1 cellular context compared by ENCODE assay signal in the genomic region with DNA sequence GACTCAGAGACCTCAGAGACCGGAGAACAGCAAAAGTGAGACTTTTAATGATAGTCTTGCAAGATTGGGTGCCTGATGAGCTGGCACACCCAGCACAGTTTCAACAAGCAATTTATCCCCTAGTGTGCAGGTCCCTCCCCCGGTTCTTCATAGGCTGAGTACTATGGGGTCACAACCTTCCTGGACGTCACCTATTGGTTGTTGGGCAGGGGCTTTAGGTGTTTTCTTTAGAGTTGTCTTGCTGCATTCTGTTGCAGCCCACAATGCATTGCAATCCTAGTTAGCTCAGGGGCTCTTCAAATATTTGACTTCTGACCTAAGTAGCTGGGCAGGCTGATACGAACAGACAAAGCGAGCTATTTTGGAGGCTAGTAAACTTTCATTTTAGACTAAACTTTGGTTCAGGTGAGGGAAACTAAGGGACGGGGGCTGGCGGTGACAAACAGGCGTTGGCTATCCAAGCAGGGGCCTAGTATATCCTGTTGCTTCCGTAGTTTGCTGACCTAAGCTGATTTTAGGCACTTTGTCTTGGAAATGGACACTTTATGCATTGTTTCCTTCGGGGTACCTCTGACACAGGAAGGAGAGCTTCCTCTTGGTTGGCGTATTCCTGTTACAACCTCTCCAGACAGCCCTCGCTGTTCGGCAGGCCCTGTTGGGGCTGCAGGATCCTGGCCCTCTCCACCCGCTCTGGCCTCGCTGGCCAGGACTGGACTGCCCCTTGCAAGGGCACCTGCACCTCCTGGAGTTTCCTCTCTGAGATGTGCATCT.
A peak's percentile ranks its signal among the peaks of the same experiment; 100 is the strongest.
TF ChIP-seq lines count a peak whose summit lies in the region.

No MANE protein-coding gene starts in this region.

TF ChIP-seq in HepG2, 621 proteins besides CTCF, POLR2A, EP300 and RAD21 (continued from another document and continues in another):
- TF ChIP-seq TAF1 (CRISPR knock-in tag; IDR thresholded peaks at IDR 0.05) (peak; percentile 70), POLR2AphosphoS5 (IDR thresholded peaks at IDR 0.05; ENCODE audit: low read depth, low read length) (peak; percentile 98), TAF15 (IDR thresholded peaks at IDR 0.05; ENCODE audit: low read depth, low read length, poor library complexity, severe bottlenecking) (no peak), HDAC6 (IDR thresholded peaks at IDR 0.05; ENCODE audit: low read depth, low read length) (no peak), TARDBP (CRISPR knock-in tag; IDR thresholded peaks at IDR 0.05) (peak; percentile 71), CREB1 (IDR thresholded peaks at IDR 0.05) (no peak; the same call in 1 of the 2 replicates), CREB1 (CRISPR knock-in tag; IDR thresholded peaks at IDR 0.05) (peak; percentile 78), CHD2 (IDR thresholded peaks at IDR 0.05; ENCODE audit: low read depth, low read length) (no peak; the same call in 1 of the 2 replicates), ZMAT3 (CRISPR knock-in tag; conservative IDR thresholded peaks at IDR 0.05) (no peak), ARNT2 (CRISPR knock-in tag; IDR thresholded peaks at IDR 0.05; ENCODE audit: low read depth) (peak; percentile 58; the same call in 1 of the 2 replicates), ZSCAN21 (CRISPR knock-in tag; IDR thresholded peaks at IDR 0.05; ENCODE audit: borderline replicate concordance) (no peak), ASH2L (IDR thresholded peaks at IDR 0.05; ENCODE audit: insufficient read length, low read depth, low read length) (peak; percentile 79), PHF8 (CRISPR knock-in tag; IDR thresholded peaks at IDR 0.05) (peak; percentile 64), ZNF772 (CRISPR knock-in tag; IDR thresholded peaks at IDR 0.05) (no peak; the same call in 1 of the 2 replicates), MAFG (CRISPR knock-in tag; IDR thresholded peaks at IDR 0.05) (peak; percentile 43; the same call in 1 of the 2 replicates), RARG (CRISPR knock-in tag; IDR thresholded peaks at IDR 0.05; ENCODE audit: low read depth) (no peak), ZNF816 (CRISPR knock-in tag; IDR thresholded peaks at IDR 0.05; ENCODE audit: borderline replicate concordance) (peak; percentile 73; the same call in 1 of the 2 replicates), ZC3H13 (CRISPR knock-in tag; IDR thresholded peaks at IDR 0.05) (no peak; the same call in 1 of the 2 replicates), ZNF552 (CRISPR knock-in tag; IDR thresholded peaks at IDR 0.05; ENCODE audit: borderline replicate concordance) (no peak), NR2F1 (CRISPR knock-in tag; IDR thresholded peaks at IDR 0.05) (peak; percentile 15 to 77; a peak in 3 of 4 replicates), KDM3A (CRISPR knock-in tag; IDR thresholded peaks at IDR 0.05; ENCODE audit: low read depth) (no peak), ZNF891 (CRISPR knock-in tag; IDR thresholded peaks at IDR 0.05) (no peak), PITX1 (CRISPR knock-in tag; IDR thresholded peaks at IDR 0.05) (peak; percentile 77), ZNF441 (CRISPR knock-in tag; IDR thresholded peaks at IDR 0.05; ENCODE audit: borderline replicate concordance) (no peak), PAWR (CRISPR knock-in tag; IDR thresholded peaks at IDR 0.05; ENCODE audit: borderline replicate concordance) (no peak), ZZZ3 (CRISPR knock-in tag; IDR thresholded peaks at IDR 0.05; ENCODE audit: borderline replicate concordance) (no peak), ZNF768 (CRISPR knock-in tag; IDR thresholded peaks at IDR 0.05) (peak; percentile 42; the same call in 1 of the 2 replicates), FOSL2 (CRISPR knock-in tag; IDR thresholded peaks at IDR 0.05) (no peak; the same call in none of the 2 replicates), ZNF644 (CRISPR knock-in tag; IDR thresholded peaks at IDR 0.05; ENCODE audit: low read depth) (no peak), ATAD3A (CRISPR knock-in tag; IDR thresholded peaks at IDR 0.05) (no peak), MAFF (IDR thresholded peaks at IDR 0.05; ENCODE audit: low read depth, low read length) (peak; percentile 96), NFYB (CRISPR knock-in tag; IDR thresholded peaks at IDR 0.05) (peak; percentile 94), ATM (IDR thresholded peaks at IDR 0.05; ENCODE audit: borderline replicate concordance) (no peak), RBAK (CRISPR knock-in tag; IDR thresholded peaks at IDR 0.05) (no peak), ARNTL (CRISPR knock-in tag; IDR thresholded peaks at IDR 0.05) (no peak), ZNF766 (CRISPR knock-in tag; IDR thresholded peaks at IDR 0.05; ENCODE audit: borderline replicate concordance) (0 out of 2 replicates have a peak, but pooled peaks have one; percentile 15), ZFX (CRISPR knock-in tag; IDR thresholded peaks at IDR 0.05; ENCODE audit: low read depth) (peak; percentile 71), SNAPC2 (CRISPR knock-in tag; IDR thresholded peaks at IDR 0.05) (peak; percentile 23; the same call in 1 of the 2 replicates), EEA1 (CRISPR knock-in tag; IDR thresholded peaks at IDR 0.05; ENCODE audit: borderline replicate concordance) (no peak), PCBP1 (IDR thresholded peaks at IDR 0.05; ENCODE audit: borderline replicate concordance, low read depth, low read length) (no peak), SALL1 (CRISPR knock-in tag; IDR thresholded peaks at IDR 0.05) (no peak; the same call in 1 of the 2 replicates)
- TF ChIP-seq, protein P1, sequence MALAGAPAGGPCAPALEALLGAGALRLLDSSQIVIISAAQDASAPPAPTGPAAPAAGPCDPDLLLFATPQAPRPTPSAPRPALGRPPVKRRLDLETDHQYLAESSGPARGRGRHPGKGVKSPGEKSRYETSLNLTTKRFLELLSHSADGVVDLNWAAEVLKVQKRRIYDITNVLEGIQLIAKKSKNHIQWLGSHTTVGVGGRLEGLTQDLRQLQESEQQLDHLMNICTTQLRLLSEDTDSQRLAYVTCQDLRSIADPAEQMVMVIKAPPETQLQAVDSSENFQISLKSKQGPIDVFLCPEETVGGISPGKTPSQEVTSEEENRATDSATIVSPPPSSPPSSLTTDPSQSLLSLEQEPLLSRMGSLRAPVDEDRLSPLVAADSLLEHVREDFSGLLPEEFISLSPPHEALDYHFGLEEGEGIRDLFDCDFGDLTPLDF (CRISPR knock-in tag; IDR thresholded peaks at IDR 0.05) = no peak; the same call in 1 of the 2 replicates
- TF ChIP-seq, protein P2, sequence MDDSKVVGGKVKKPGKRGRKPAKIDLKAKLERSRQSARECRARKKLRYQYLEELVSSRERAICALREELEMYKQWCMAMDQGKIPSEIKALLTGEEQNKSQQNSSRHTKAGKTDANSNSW (CRISPR knock-in tag; IDR thresholded peaks at IDR 0.05; ENCODE audit: borderline replicate concordance) = no peak
- TF ChIP-seq, protein P3, sequence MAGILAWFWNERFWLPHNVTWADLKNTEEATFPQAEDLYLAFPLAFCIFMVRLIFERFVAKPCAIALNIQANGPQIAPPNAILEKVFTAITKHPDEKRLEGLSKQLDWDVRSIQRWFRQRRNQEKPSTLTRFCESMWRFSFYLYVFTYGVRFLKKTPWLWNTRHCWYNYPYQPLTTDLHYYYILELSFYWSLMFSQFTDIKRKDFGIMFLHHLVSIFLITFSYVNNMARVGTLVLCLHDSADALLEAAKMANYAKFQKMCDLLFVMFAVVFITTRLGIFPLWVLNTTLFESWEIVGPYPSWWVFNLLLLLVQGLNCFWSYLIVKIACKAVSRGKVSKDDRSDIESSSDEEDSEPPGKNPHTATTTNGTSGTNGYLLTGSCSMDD (CRISPR knock-in tag; IDR thresholded peaks at IDR 0.05) = no peak
- TF ChIP-seq, protein P4, sequence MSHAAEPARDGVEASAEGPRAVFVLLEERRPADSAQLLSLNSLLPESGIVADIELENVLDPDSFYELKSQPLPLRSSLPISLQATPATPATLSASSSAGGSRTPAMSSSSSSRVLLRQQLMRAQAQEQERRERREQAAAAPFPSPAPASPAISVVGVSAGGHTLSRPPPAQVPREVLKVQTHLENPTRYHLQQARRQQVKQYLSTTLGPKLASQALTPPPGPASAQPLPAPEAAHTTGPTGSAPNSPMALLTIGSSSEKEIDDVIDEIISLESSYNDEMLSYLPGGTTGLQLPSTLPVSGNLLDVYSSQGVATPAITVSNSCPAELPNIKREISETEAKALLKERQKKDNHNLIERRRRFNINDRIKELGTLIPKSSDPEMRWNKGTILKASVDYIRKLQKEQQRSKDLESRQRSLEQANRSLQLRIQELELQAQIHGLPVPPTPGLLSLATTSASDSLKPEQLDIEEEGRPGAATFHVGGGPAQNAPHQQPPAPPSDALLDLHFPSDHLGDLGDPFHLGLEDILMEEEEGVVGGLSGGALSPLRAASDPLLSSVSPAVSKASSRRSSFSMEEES (CRISPR knock-in tag; IDR thresholded peaks at IDR 0.05) = no peak
- TF ChIP-seq, protein P5, sequence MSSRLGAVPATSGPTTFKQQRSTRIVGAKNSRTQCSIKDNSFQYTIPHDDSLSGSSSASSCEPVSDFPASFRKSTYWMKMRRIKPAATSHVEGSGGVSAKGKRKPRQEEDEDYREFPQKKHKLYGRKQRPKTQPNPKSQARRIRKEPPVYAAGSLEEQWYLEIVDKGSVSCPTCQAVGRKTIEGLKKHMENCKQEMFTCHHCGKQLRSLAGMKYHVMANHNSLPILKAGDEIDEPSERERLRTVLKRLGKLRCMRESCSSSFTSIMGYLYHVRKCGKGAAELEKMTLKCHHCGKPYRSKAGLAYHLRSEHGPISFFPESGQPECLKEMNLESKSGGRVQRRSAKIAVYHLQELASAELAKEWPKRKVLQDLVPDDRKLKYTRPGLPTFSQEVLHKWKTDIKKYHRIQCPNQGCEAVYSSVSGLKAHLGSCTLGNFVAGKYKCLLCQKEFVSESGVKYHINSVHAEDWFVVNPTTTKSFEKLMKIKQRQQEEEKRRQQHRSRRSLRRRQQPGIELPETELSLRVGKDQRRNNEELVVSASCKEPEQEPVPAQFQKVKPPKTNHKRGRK (CRISPR knock-in tag; IDR thresholded peaks at IDR 0.05) = no peak
- TF ChIP-seq, protein P6, sequence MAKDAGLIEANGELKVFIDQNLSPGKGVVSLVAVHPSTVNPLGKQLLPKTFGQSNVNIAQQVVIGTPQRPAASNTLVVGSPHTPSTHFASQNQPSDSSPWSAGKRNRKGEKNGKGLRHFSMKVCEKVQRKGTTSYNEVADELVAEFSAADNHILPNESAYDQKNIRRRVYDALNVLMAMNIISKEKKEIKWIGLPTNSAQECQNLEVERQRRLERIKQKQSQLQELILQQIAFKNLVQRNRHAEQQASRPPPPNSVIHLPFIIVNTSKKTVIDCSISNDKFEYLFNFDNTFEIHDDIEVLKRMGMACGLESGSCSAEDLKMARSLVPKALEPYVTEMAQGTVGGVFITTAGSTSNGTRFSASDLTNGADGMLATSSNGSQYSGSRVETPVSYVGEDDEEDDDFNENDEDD (CRISPR knock-in tag; IDR thresholded peaks at IDR 0.05; ENCODE audit: borderline replicate concordance) = no peak
- TF ChIP-seq, protein P7, sequence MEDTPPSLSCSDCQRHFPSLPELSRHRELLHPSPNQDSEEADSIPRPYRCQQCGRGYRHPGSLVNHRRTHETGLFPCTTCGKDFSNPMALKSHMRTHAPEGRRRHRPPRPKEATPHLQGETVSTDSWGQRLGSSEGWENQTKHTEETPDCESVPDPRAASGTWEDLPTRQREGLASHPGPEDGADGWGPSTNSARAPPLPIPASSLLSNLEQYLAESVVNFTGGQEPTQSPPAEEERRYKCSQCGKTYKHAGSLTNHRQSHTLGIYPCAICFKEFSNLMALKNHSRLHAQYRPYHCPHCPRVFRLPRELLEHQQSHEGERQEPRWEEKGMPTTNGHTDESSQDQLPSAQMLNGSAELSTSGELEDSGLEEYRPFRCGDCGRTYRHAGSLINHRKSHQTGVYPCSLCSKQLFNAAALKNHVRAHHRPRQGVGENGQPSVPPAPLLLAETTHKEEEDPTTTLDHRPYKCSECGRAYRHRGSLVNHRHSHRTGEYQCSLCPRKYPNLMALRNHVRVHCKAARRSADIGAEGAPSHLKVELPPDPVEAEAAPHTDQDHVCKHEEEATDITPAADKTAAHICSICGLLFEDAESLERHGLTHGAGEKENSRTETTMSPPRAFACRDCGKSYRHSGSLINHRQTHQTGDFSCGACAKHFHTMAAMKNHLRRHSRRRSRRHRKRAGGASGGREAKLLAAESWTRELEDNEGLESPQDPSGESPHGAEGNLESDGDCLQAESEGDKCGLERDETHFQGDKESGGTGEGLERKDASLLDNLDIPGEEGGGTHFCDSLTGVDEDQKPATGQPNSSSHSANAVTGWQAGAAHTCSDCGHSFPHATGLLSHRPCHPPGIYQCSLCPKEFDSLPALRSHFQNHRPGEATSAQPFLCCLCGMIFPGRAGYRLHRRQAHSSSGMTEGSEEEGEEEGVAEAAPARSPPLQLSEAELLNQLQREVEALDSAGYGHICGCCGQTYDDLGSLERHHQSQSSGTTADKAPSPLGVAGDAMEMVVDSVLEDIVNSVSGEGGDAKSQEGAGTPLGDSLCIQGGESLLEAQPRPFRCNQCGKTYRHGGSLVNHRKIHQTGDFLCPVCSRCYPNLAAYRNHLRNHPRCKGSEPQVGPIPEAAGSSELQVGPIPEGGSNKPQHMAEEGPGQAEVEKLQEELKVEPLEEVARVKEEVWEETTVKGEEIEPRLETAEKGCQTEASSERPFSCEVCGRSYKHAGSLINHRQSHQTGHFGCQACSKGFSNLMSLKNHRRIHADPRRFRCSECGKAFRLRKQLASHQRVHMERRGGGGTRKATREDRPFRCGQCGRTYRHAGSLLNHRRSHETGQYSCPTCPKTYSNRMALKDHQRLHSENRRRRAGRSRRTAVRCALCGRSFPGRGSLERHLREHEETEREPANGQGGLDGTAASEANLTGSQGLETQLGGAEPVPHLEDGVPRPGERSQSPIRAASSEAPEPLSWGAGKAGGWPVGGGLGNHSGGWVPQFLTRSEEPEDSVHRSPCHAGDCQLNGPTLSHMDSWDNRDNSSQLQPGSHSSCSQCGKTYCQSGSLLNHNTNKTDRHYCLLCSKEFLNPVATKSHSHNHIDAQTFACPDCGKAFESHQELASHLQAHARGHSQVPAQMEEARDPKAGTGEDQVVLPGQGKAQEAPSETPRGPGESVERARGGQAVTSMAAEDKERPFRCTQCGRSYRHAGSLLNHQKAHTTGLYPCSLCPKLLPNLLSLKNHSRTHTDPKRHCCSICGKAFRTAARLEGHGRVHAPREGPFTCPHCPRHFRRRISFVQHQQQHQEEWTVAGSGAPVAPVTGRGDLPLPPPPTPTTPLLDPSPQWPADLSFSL (CRISPR knock-in tag; IDR thresholded peaks at IDR 0.05) = 0 out of 2 replicates have a peak, but pooled peaks have one; percentile 19
- TF ChIP-seq, protein P8, sequence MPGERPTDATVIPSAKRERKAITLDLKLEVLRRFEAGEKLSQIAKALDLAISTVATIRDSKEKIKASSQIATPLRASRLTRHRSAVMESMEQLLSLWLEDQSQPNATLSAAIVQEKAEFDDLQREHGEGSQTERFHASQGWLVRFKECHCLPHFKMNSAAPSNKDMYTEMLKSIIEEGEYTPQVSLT (CRISPR knock-in tag; IDR thresholded peaks at IDR 0.05; ENCODE audit: borderline replicate concordance, low read depth) = no peak
- TF ChIP-seq, protein P9, sequence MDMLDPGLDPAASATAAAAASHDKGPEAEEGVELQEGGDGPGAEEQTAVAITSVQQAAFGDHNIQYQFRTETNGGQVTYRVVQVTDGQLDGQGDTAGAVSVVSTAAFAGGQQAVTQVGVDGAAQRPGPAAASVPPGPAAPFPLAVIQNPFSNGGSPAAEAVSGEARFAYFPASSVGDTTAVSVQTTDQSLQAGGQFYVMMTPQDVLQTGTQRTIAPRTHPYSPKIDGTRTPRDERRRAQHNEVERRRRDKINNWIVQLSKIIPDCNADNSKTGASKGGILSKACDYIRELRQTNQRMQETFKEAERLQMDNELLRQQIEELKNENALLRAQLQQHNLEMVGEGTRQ (IDR thresholded peaks at IDR 0.05; ENCODE audit: low read depth, low read length) = no peak
- TF ChIP-seq, protein P9 (CRISPR knock-in tag; IDR thresholded peaks at IDR 0.05; ENCODE audit: borderline replicate concordance) = no peak
